Comparison of ENCODE assay signal across 1 cellular context in genomic region chr2:57444731-57445414, GRCh38.
TF ChIP-seq lines count a peak whose summit lies in the region.

No MANE protein-coding gene starts in this region.

TF ChIP-seq in SK-N-SH, 30 proteins besides CTCF, POLR2A, EP300 and RAD21 (continued from another document):
- TF ChIP-seq POLR2AphosphoS5 (IDR thresholded peaks at IDR 0.05; ENCODE audit: low read depth, low read length) = no peak
- no peak for TF ChIP-seq EZH2phosphoT487 (IDR thresholded peaks at IDR 0.05; ENCODE audit: borderline replicate concordance, low read depth)
- no peak for TF ChIP-seq RFX5 (IDR thresholded peaks at IDR 0.05; ENCODE audit: low read length)
- no peak for TF ChIP-seq USF2 (IDR thresholded peaks at IDR 0.05; ENCODE audit: borderline replicate concordance, low read depth, low read length)
- TF ChIP-seq FOSL2 (IDR thresholded peaks at IDR 0.05; ENCODE audit: borderline replicate concordance, low read depth) = peak; percentile 44; the same call in 1 of the 2 replicates
- TF ChIP-seq GATA2 (CRISPR knock-in tag; IDR thresholded peaks at IDR 0.05) = no peak
- TF ChIP-seq RXRA (IDR thresholded peaks at IDR 0.05; ENCODE audit: borderline replicate concordance, low read depth) = no peak
- no peak for TF ChIP-seq NFIC (IDR thresholded peaks at IDR 0.05; ENCODE audit: borderline replicate concordance)
- TF ChIP-seq JUND (IDR thresholded peaks at IDR 0.05) = peak; percentile 60
- TF ChIP-seq ELF1 (IDR thresholded peaks at IDR 0.05) = no peak
- no peak for TF ChIP-seq REST (IDR thresholded peaks at IDR 0.05; ENCODE audit: low read depth, low read length)
- peak; percentile 74 for TF ChIP-seq TCF12 (IDR thresholded peaks at IDR 0.05)
- TF ChIP-seq ZBTB33 (IDR thresholded peaks at IDR 0.05; ENCODE audit: borderline replicate concordance, low read depth) = no peak
